8 cellular contexts compared by ENCODE assay signal in genomic region chr14:91021991-91022621, GRCh38. TPM values are rescaled to one million over a fixed set of nuclear protein-coding genes. Genes with fewer than 3 reads are reported as not detected.
DNase-seq lines count a peak whose midpoint lies in the region; ATAC-seq and TF ChIP-seq lines count a peak whose summit lies in the region.

No MANE protein-coding gene starts in this region.

- peaks cover 36 to 77% (median 47%) of the 10 kb centered on the region in 4 donors for H3K4me1 Mint-ChIP-seq in CD4-positive, alpha-beta memory T cell
- H3K4me1 Mint-ChIP-seq in progenitor cell of endocrine pancreas (ENCODE audit: low read depth) = no peaks in the 10 kb centered on the region

- no peaks in the 10 kb centered on the region for H3K9me3 Mint-ChIP-seq in CD4-positive, alpha-beta memory T cell
- no peaks in the 10 kb centered on the region for H3K9me3 Mint-ChIP-seq in progenitor cell of endocrine pancreas (ENCODE audit: low read depth)

- no peak for TF ChIP-seq CTCF in progenitor cell of endocrine pancreas (IDR thresholded peaks at IDR 0.05; ENCODE audit: unreplicated experiment)

- no peaks in the 10 kb centered on the region for H3K27me3 ChIP-seq in CD4-positive, alpha-beta memory T cell (ENCODE audit: insufficient read depth, low read length)
- no peaks in the 10 kb centered on the region for H3K27me3 ChIP-seq in SJCRH30

- H3K9me3 ChIP-seq in CD4-positive, alpha-beta memory T cell (ENCODE audit: control insufficient read depth in 1 of 2, low read length in 2 of 2) = no peaks in the 10 kb centered on the region
- no peaks in the 10 kb centered on the region for H3K9me3 ChIP-seq in SJCRH30 (replicated peaks)

- intact Hi-C loops in CD4-positive, alpha-beta memory T cell (cut with micrococcal nuclease) = loop anchor here (5.0 kb wide), 1 partner anchor 40 kb away; the partner anchor contains the start of gene RPS6KA5
- intact Hi-C loops in left colon (cut with DNase I, micrococcal nuclease) = no loop called here

- ATAC-seq in GM21390 (IDR thresholded peaks at IDR 0.05; ENCODE audit: unreplicated experiment) = peak; percentile 46
- ATAC-seq in left colon = peak; percentile 43

- peaks cover 4 to 13% of the 10 kb centered on the region in 2 donors for H3K36me3 Mint-ChIP-seq in CD4-positive, alpha-beta memory T cell
- no peaks in the 10 kb centered on the region for H3K36me3 Mint-ChIP-seq in progenitor cell of endocrine pancreas (ENCODE audit: insufficient read depth)

- H3K4me1 ChIP-seq in CD4-positive, alpha-beta memory T cell (ENCODE audit: insufficient read depth, low read length) = peaks cover 40% of the 10 kb centered on the region
- no peaks in the 10 kb centered on the region for H3K4me1 ChIP-seq in SJCRH30

- H3K27ac Mint-ChIP-seq in CD4-positive, alpha-beta memory T cell = peak overlapping the region; percentile 67 to 97 (median 94)
- no peak overlapping the region for H3K27ac Mint-ChIP-seq in progenitor cell of endocrine pancreas

- H3K27me3 Mint-ChIP-seq in CD4-positive, alpha-beta memory T cell = no peaks in the 10 kb centered on the region
- no peaks in the 10 kb centered on the region for H3K27me3 Mint-ChIP-seq in progenitor cell of endocrine pancreas

- CTCF ChIA-PET in CD4-positive, alpha-beta memory T cell (lab: Charles Lee; ENCODE audit: partially characterized antibody) = interaction anchor here (0.9 kb wide), 1 partner anchor 14 kb away, joined by 5 read pairs; no protein-coding TSS in a partner anchor

- DNase-seq in CD4-positive, alpha-beta memory T cell = no peak
- DNase-seq in Jurkat, Clone E6-1 (ENCODE audit: low read depth, low spot score) = no peak
- no peak for DNase-seq in left colon
- no peak for DNase-seq in stimulated activated naive CD4-positive, alpha-beta T cell treated with Interleukin-2 at 50 U/mL for 16 hours (lab: John Stamatoyannopoulos, UW)
- DNase-seq in progenitor cell of endocrine pancreas (ENCODE audit: low spot score, unreplicated experiment) = no peak
- no peak for DNase-seq in SJCRH30
- no peak for DNase-seq in NCI-H510A treated with DMSO at 0.1 percent for 48 hours (lab: John Stamatoyannopoulos, UW)

- no peaks in the 10 kb centered on the region for H3K36me3 ChIP-seq in CD4-positive, alpha-beta memory T cell (ENCODE audit: insufficient read depth, low read length)
- no peaks in the 10 kb centered on the region for H3K36me3 ChIP-seq in SJCRH30

- peak overlapping the region; percentile 81 to 91 (median 85) for H3K4me3 Mint-ChIP-seq in CD4-positive, alpha-beta memory T cell
- no peak overlapping the region for H3K4me3 Mint-ChIP-seq in progenitor cell of endocrine pancreas (ENCODE audit: low read depth)

- H3K4me3 ChIP-seq in CD4-positive, alpha-beta memory T cell (ENCODE audit: low read length in 2 of 2) = peak overlapping the region; percentile 46 to 50
- H3K4me3 ChIP-seq in Jurkat, Clone E6-1 (ENCODE audit: low read length) = peak overlapping the region; percentile 6
- H3K4me3 ChIP-seq in SJCRH30 = no peak overlapping the region

- H3K27ac ChIP-seq in CD4-positive, alpha-beta memory T cell (ENCODE audit: low read depth, low read length) = peak overlapping the region; percentile 73
- no peak overlapping the region for H3K27ac ChIP-seq in SJCRH30

- POLR2A ChIA-PET in CD4-positive, alpha-beta memory T cell (lab: Charles Lee; ENCODE audit: partially characterized antibody) = interaction anchor here (1.0 to 1.9 kb wide), 2 partner anchors 39 kb away, joined by 3 to 6 read pairs; partner anchors contain the start of gene RPS6KA5

RNA-seq across cellular contexts. Expression of gene RPS6KA5, which starts 38.3 kb away (rescaled TPM):
- 10 to 100 TPM; 42.9 to 44.7 TPM for total RNA-seq in CD4-positive, alpha-beta memory T cell
- polyA plus RNA-seq in CD4-positive, alpha-beta memory T cell = 10 to 100 TPM; 28.8 to 29.7 TPM
- polyA plus RNA-seq in Jurkat, Clone E6-1 (2012; ENCODE audit: insufficient read depth, insufficient read length) = 4.4 TPM
- total RNA-seq in left colon (10 to 100 TPM; 22.1 to 23.3 TPM), progenitor cell of endocrine pancreas (3.8 and 4.4 TPM in 2 replicates)
- total RNA-seq in SJCRH30 (2014; rRNA removed; shearing (Covaris generic)) = 9.7 and 11.0 TPM in 2 replicates
